8 cellular contexts compared by ENCODE assay signal in genomic region chr3:122564155-122564912, GRCh38. TPM values are rescaled to one million over a fixed set of nuclear protein-coding genes. Genes with fewer than 3 reads are reported as not detected.
DNase-seq lines count a peak whose midpoint lies in the region; ATAC-seq lines count a peak whose summit lies in the region.

TSS of gene DTX3L (plus strand) at chr3:122564338. CDS start at chr3:122564427, 89 bp downstream.
TSS of gene PARP9 (minus strand) at chr3:122564300. CDS start at chr3:122559620, 4,680 bp downstream.

- peak; percentile 91 for DNase-seq in AG08395 (ENCODE audit: low spot score)
- DNase-seq in NCI-H510A treated with DMSO at 0.1 percent for 48 hours (lab: John Stamatoyannopoulos, UW): peak; percentile 68
- peak; percentile 66 for DNase-seq in activated CD4-positive, alpha-beta T cell treated with anti-CD3 and anti-CD28 coated beads, Interleukin-2, amount 50 U/mL, for 1 hour
- DNase-seq in dedifferentiated amniotic fluid mesenchymal stem cell (ENCODE audit: extremely low spot score): peak; percentile 59
- peak; percentile 90 for DNase-seq in left lobe of liver (ENCODE audit: low spot score)
- peak; percentile 72 to 74 for DNase-seq in stimulated activated CD4-positive, alpha-beta T cell treated with anti-CD3 and anti-CD28 coated beads, Interleukin-2, amount 100 ng/mL, for 24 hours

- peak; percentile 73 for ATAC-seq in GM19023 (IDR thresholded peaks at IDR 0.05; ENCODE audit: unreplicated experiment)
- peak; percentile 61 for ATAC-seq in HG03196 (IDR thresholded peaks at IDR 0.05; ENCODE audit: unreplicated experiment)
- ATAC-seq in left lobe of liver: peak; percentile 94

RNA-seq across cellular contexts. Expression of gene DTX3L, which starts in this region (rescaled TPM):
- 31.1 TPM for total RNA-seq in left lobe of liver

RNA-seq across cellular contexts. Expression of gene PARP9, which starts in this region (rescaled TPM):
- total RNA-seq in left lobe of liver: 39.0 TPM

Comparison
In these comparisons a context has a peak if more than half of its experiments do, and no peak if none do; other contexts are left out.
1. Peak in every context shown above with its lines: DNase-seq and ATAC-seq.